14 cellular contexts compared by ENCODE assay signal in genomic region chr1:156508955-156509234, GRCh38. TPM values are rescaled to one million over a fixed set of nuclear protein-coding genes. Genes with fewer than 3 reads are reported as not detected.
DNase-seq lines count a peak whose midpoint lies in the region; ATAC-seq and TF ChIP-seq lines count a peak whose summit lies in the region.
"Had no signal": no experiment of that assay in that cellular context is flagged by ENCODE, and none has a peak within 500 bp of the region (broad histone marks: within the 10 kb centered on the region; RNA-seq: fewer than 3 reads in every experiment).

No MANE protein-coding gene starts in this region.

- ATAC-seq in CD8-positive, alpha-beta T cell: no peak
- no peak for ATAC-seq in activated T-helper 17 cell treated with anti-CD3 and anti-CD28 coated beads, Interleukin-2, amount 50 U/mL, for 72 hours (replicated peaks)
- no peak for ATAC-seq in HG02678 (IDR thresholded peaks at IDR 0.05; ENCODE audit: unreplicated experiment)

- peak overlapping the region; percentile 23 for H3K27ac Mint-ChIP-seq in CD8-positive, alpha-beta T cell
- peak overlapping the region; percentile 68 for H3K27ac Mint-ChIP-seq in activated T-helper 17 cell treated with anti-CD3 and anti-CD28 coated beads, Interleukin-2, amount 50 U/mL, for 72 hours
- H3K27ac Mint-ChIP-seq in immature natural killer cell: peak overlapping the region; percentile 81 to 100 (median 95)

- no peak for DNase-seq in CD8-positive, alpha-beta T cell
- DNase-seq in immature natural killer cell (no peak), ACHN (no peak), hepatic stellate cell (ENCODE audit: low spot score) (no peak)
- DNase-seq in stimulated activated CD4-positive, alpha-beta T cell treated with anti-CD3 and anti-CD28 coated beads, Interleukin-2, amount 100 ng/mL, for 24 hours: no peak
- DNase-seq: activated effector memory CD4-positive, alpha-beta T cell treated with Interleukin-2 at 50 U/mL for 16 hours; DMS53; Karpas-422; kidney glomerular epithelial cell; NCI-H524; T-helper 9 cell had no signal

- POLR2A ChIA-PET in CD8-positive, alpha-beta T cell (lab: Charles Lee): interaction anchor here (1.4 to 1.6 kb wide), 2 partner anchors 8 to 10 kb away, joined by 3 to 5 read pairs; partner anchors contain the start of gene MEF2D

- CTCF ChIA-PET in CD8-positive, alpha-beta T cell (lab: Charles Lee): interaction anchor here (1.3 to 2.0 kb wide), 3 partner anchors 14 to 72 kb away, joined by 3 to 6 read pairs (median 4); no protein-coding TSS in a partner anchor

- intact Hi-C loops in CD8-positive, alpha-beta T cell (cut with DNase I, micrococcal nuclease): loop anchor here (5.0 kb wide), 3 partner anchors 73 to 243 kb away; partner anchors contain the start of genes HDGF (in 1 of the 2), SMG5 (in 1 of the 2) and TMEM79 (in 1 of the 2)

- H3K9me3 ChIP-seq in CD8-positive, alpha-beta T cell (ENCODE audit: low read length): no peaks in the 10 kb centered on the region

- no peaks in the 10 kb centered on the region for H3K27me3 ChIP-seq in CD8-positive, alpha-beta T cell (ENCODE audit: insufficient read depth, low read length)

- no peaks in the 10 kb centered on the region for H3K36me3 Mint-ChIP-seq in CD8-positive, alpha-beta T cell
- H3K36me3 Mint-ChIP-seq in activated T-helper 17 cell treated with anti-CD3 and anti-CD28 coated beads, Interleukin-2, amount 50 U/mL, for 72 hours (ENCODE audit: low read depth): peaks cover 6% of the 10 kb centered on the region
- H3K36me3 Mint-ChIP-seq in immature natural killer cell: no peaks in the 10 kb centered on the region

- H3K36me3 ChIP-seq in CD8-positive, alpha-beta T cell (ENCODE audit: insufficient read depth, low read length): no peaks in the 10 kb centered on the region

- H3K4me3 Mint-ChIP-seq in CD8-positive, alpha-beta T cell: peak overlapping the region; percentile 24
- H3K4me3 Mint-ChIP-seq in activated T-helper 17 cell treated with anti-CD3 and anti-CD28 coated beads, Interleukin-2, amount 50 U/mL, for 72 hours: no peak overlapping the region
- peak overlapping the region in 3 of 5 donors; percentile 63 to 67 (median 64) for H3K4me3 Mint-ChIP-seq in immature natural killer cell

- no peak for TF ChIP-seq CTCF in CD8-positive, alpha-beta T cell (IDR thresholded peaks at IDR 0.05)

- in situ Hi-C loops in ACHN (cut with HindIII; ENCODE audit: low pct_ligation_motif_present, low pct_unique_long_range_greater_than_20kb, low sequenced_read_pairs): no loop called here

- H3K9me3 Mint-ChIP-seq in CD8-positive, alpha-beta T cell: no peaks in the 10 kb centered on the region
- H3K9me3 Mint-ChIP-seq in activated T-helper 17 cell treated with anti-CD3 and anti-CD28 coated beads, Interleukin-2, amount 50 U/mL, for 72 hours: no peaks in the 10 kb centered on the region
- no peaks in the 10 kb centered on the region for H3K9me3 Mint-ChIP-seq in immature natural killer cell

- no peaks in the 10 kb centered on the region for H3K27me3 Mint-ChIP-seq in CD8-positive, alpha-beta T cell (ENCODE audit: low read depth)
- H3K27me3 Mint-ChIP-seq in activated T-helper 17 cell treated with anti-CD3 and anti-CD28 coated beads, Interleukin-2, amount 50 U/mL, for 72 hours: no peaks in the 10 kb centered on the region
- H3K27me3 Mint-ChIP-seq in immature natural killer cell (ENCODE audit: low read depth in 3 of 3): peaks cover 12 to 24% (median 23%) of the 10 kb centered on the region in 3 donors

- H3K4me1 Mint-ChIP-seq in CD8-positive, alpha-beta T cell (ENCODE audit: low read depth): peaks cover 50% of the 10 kb centered on the region
- peaks cover 35% of the 10 kb centered on the region for H3K4me1 Mint-ChIP-seq in activated T-helper 17 cell treated with anti-CD3 and anti-CD28 coated beads, Interleukin-2, amount 50 U/mL, for 72 hours
- peaks cover 47 to 50% of the 10 kb centered on the region in 2 donors for H3K4me1 Mint-ChIP-seq in immature natural killer cell

- H3K27ac ChIP-seq in CD8-positive, alpha-beta T cell (ENCODE audit: low read depth, low read length): no peak overlapping the region
- peak overlapping the region in 15 of 21 experiments; percentile 19 to 81 (median 67) for H3K27ac ChIP-seq in skin epidermis

- no peak overlapping the region for H3K4me3 ChIP-seq in CD8-positive, alpha-beta T cell (ENCODE audit: low read depth, low read length)
- H3K4me3 ChIP-seq in skin epidermis: no peak overlapping the region

- peaks cover 47% of the 10 kb centered on the region for H3K4me1 ChIP-seq in CD8-positive, alpha-beta T cell (ENCODE audit: insufficient read depth, low read length)

RNA-seq across cellular contexts. Expression of gene MEF2D, which starts 8.3 kb away (rescaled TPM):
- total RNA-seq in CD8-positive, alpha-beta T cell: 100 to 1,000 TPM; 227 to 230 TPM
- total RNA-seq in activated T-helper 17 cell treated with anti-CD3 and anti-CD28 coated beads, Interleukin-2, amount 50 U/mL, for 72 hours: 10 to 100 TPM; 34.4 to 68.5 TPM
- polyA plus RNA-seq in immature natural killer cell: 10 to 100 TPM in 1 of 3 donors, 1 to 10 TPM in 2; 5.0 to 22.8 (median 6.0) TPM

Comparison
In these comparisons a context has a peak if more than half of its experiments do, and no peak if none do; other contexts are left out.
1. H3K27ac Mint-ChIP-seq: peak in every context shown above with its lines; median percentile 95 in immature natural killer cell; 68 in activated T-helper 17 cell treated with anti-CD3 and anti-CD28 coated beads, Interleukin-2, amount 50 U/mL, for 72 hours; 23 in CD8-positive, alpha-beta T cell.